In genomic region chr20:62634330-62634967, GRCh38 we compare ENCODE assay signal across 30 cellular contexts.
"Had no signal": no experiment of that assay in that cellular context is flagged by ENCODE, and none has a peak within 500 bp of the region (broad histone marks: within the 10 kb centered on the region; RNA-seq: fewer than 3 reads in every experiment).

No MANE protein-coding gene starts in this region.

- H3K36me3 ChIP-seq: brain microvascular endothelial cell, left ventricle myocardium inferior, neutrophil, pancreas, right atrium auricular region, transverse colon had no signal

- FAIRE-seq: astrocyte, frontal cortex, islet of Langerhans, pancreas, urothelium cell line had no signal

- H3K4me3 ChIP-seq: coronary artery, dorsolateral prefrontal cortex, left ventricle myocardium inferior, lung, pancreas, right atrium auricular region, skin epidermis, testis, transverse colon had no signal

- ATAC-seq: activated CD8-positive, alpha-beta T cell treated with anti-CD3 and anti-CD28 coated beads for 36 hours; activated T-cell treated with anti-CD3 and anti-CD28 coated beads, Interleukin-2, amount 50 U/mL, for 4 hours; activated T-helper 17 cell treated with anti-CD3 and anti-CD28 coated beads, Interleukin-2, amount 50 U/mL, for 72 hours; pancreas; T-helper 17 cell had no signal

- DNase-seq: activated CD4-positive, alpha-beta T cell treated with anti-CD3 and anti-CD28 coated beads, Interleukin-2, amount 50 U/mL, for 1 hour; activated CD4-positive, CD25-positive, alpha-beta regulatory T cell treated with anti-CD3 and anti-CD28 coated beads, Interleukin-2, amount 50 U/mL, for 72 hours; activated CD8-positive, alpha-beta T cell treated with anti-CD3 and anti-CD28 coated beads for 36 hours; activated gamma-delta T cell treated with Interleukin-2 at 50 U/mL for 16 hours; activated naive CD4-positive, alpha-beta T cell treated with anti-CD3 and anti-CD28 coated beads, Interleukin-2, amount 50 U/mL, for 16 hours; activated T-cell treated with anti-CD3 and anti-CD28 coated beads, Interleukin-2, amount 50 U/mL, for 4 hours; amniotic stem cell; brain microvascular endothelial cell; dorsolateral prefrontal cortex; effector memory CD4-positive, alpha-beta T cell; left ventricle myocardium inferior; stimulated activated CD4-positive, alpha-beta T cell treated with anti-CD3 and anti-CD28 coated beads, Interleukin-1b, Interleukin-23, amount 100 ng/mL, for 48 hours; stimulated activated CD4-positive, alpha-beta T cell treated with anti-CD3 and anti-CD28 coated beads, Interleukin-4, amount 100 ng/mL, for 4 hours; stimulated activated CD8-positive, alpha-beta memory T cell treated with anti-CD3 and anti-CD28 coated beads, Interleukin-4, amount 100 ng/mL, for 48 hours; stimulated activated naive CD4-positive, alpha-beta T cell; T-helper 17 cell; T1000; testis; transverse colon had no signal

- H3K27ac ChIP-seq: brain microvascular endothelial cell, coronary artery, dorsolateral prefrontal cortex, left ventricle myocardium inferior, neutrophil, pancreas, right atrium auricular region, skin epidermis, testis, transverse colon had no signal

- H3K4me1 ChIP-seq: pancreas, testis, transverse colon had no signal

- H3K9me3 ChIP-seq: left ventricle myocardium inferior, neutrophil, pancreas, right atrium auricular region, testis, transverse colon had no signal

- H3K27me3 ChIP-seq: pancreas, right atrium auricular region, testis had no signal
